Comparison of ENCODE assay signal across 20 cellular contexts in the genomic region with DNA sequence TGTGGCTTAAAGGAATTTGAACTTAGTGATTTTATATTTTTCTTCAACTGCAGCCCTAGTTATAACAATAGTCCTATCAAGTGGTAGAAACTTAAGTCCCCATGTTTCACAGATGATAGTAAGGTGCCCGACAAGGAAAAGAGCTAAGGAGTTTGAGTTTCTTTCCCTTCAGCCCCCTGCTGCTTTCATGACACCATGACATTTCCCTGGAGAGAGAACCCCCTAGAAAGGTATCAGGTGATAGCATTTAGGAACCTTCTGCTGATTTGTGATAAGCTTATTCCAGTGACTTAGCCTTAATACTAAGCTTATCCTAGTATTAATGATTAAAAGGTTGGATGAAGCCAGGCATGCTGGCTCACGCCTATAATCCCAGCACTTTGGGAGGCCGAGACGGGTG.
"Had no signal": no experiment of that assay in that cellular context is flagged by ENCODE, and none has a peak within 500 bp of the region (broad histone marks: within the 10 kb centered on the region; RNA-seq: fewer than 3 reads in every experiment).

No MANE protein-coding gene starts in this region.

- DNase-seq: colonic mucosa; cortex of kidney; effector CD8-positive, alpha-beta T cell; effector memory CD8-positive, alpha-beta T cell; foreskin fibroblast; foreskin melanocyte; gastrocnemius medialis; glutamatergic neuron; head of caudate nucleus; heart right ventricle; hippocampal formation; left cardiac atrium; left lung; left ventricle myocardium superior; lower lobe of right lung; mesenchymal stem cell; midbrain; naive thymus-derived CD4-positive, alpha-beta T cell; natural killer cell had no signal

- H3K9me3 ChIP-seq: colonic mucosa, esophagus muscularis mucosa, gastrocnemius medialis, lower lobe of right lung had no signal

- H3K4me3 ChIP-seq: colonic mucosa, esophagus muscularis mucosa, gastrocnemius medialis, heart right ventricle, left lung, lower lobe of right lung had no signal

- ATAC-seq: effector memory CD8-positive, alpha-beta T cell; gastrocnemius medialis; heart right ventricle; left cardiac atrium; left lung; left ventricle myocardium superior; lower lobe of right lung; naive thymus-derived CD4-positive, alpha-beta T cell; natural killer cell had no signal

- H3K36me3 ChIP-seq: colonic mucosa, esophagus muscularis mucosa, gastrocnemius medialis, heart right ventricle, left lung, lower lobe of right lung had no signal

- H3K27ac ChIP-seq: colonic mucosa, esophagus muscularis mucosa, gastrocnemius medialis, heart right ventricle, left lung, lower lobe of right lung had no signal

- H3K4me1 ChIP-seq: colonic mucosa, esophagus muscularis mucosa, gastrocnemius medialis, heart right ventricle, left lung, lower lobe of right lung had no signal

- H3K27me3 ChIP-seq: colonic mucosa, esophagus muscularis mucosa, gastrocnemius medialis, heart right ventricle, left lung had no signal
